Comparison of ENCODE assay signal across 8 cellular contexts in genomic region chr3:197001972-197002700, GRCh38. TPM values are rescaled to one million over a fixed set of nuclear protein-coding genes. Genes with fewer than 3 reads are reported as not detected.
A peak's percentile ranks its signal among the peaks of the same experiment; 100 is the strongest.
DNase-seq lines count a peak whose midpoint lies in the region; ATAC-seq and TF ChIP-seq lines count a peak whose summit lies in the region.

No MANE protein-coding gene starts in this region.

- H3K27me3 ChIP-seq in HUES6 (ENCODE audit: control insufficient read depth, insufficient read depth, low read length): peaks cover 18% of the 10 kb centered on the region

- H3K27me3 Mint-ChIP-seq in brain: peaks cover 2% of the 10 kb centered on the region

- H3K4me3 Mint-ChIP-seq in brain: peak overlapping the region; percentile 73 to 85 (median 76)

- H3K9me3 ChIP-seq in HUES6 (ENCODE audit: control insufficient read depth, insufficient read depth, low read depth, low read length): no peaks in the 10 kb centered on the region

- no peaks in the 10 kb centered on the region for H3K36me3 ChIP-seq in HUES6 (ENCODE audit: control insufficient read depth, insufficient read depth, low read length)

- H3K4me1 ChIP-seq in HUES6 (ENCODE audit: control insufficient read depth, insufficient read depth, low read length): peaks cover 5% of the 10 kb centered on the region; the same call in 1 of the 2 replicates

- no peak overlapping the region for H3K9ac ChIP-seq in HUES6 (ENCODE audit: low read length)

- peak overlapping the region; percentile 70 to 92 (median 82) for H3K27ac Mint-ChIP-seq in brain

- H3K4me1 Mint-ChIP-seq in brain: peaks cover 14% of the 10 kb centered on the region

- H3K9me3 Mint-ChIP-seq in brain: peaks cover 0 to 12% (median 0%) of the 10 kb centered on the region in 5 experiments

- peaks cover 13% of the 10 kb centered on the region for H3K36me3 Mint-ChIP-seq in brain

- H3K27ac ChIP-seq in HUES6 (ENCODE audit: low read depth, low read length) (no peak overlapping the region), temporal lobe (ENCODE audit: low read depth, low read length) (peak overlapping the region; percentile 50)

- TF ChIP-seq CTCF in brain (conservative IDR thresholded peaks at IDR 0.05): no peak

- no peak for ATAC-seq in left colon
- ATAC-seq in GM18870 (IDR thresholded peaks at IDR 0.05; ENCODE audit: unreplicated experiment): no peak

- peak overlapping the region; percentile 50 for H3K4me3 ChIP-seq in HUES6 (ENCODE audit: low read depth, low read length)

- intact Hi-C loops in left colon (cut with DNase I, micrococcal nuclease): loop anchor here in 1 of 2 donors (10.0 kb wide), 1 partner anchor 183 kb away; no protein-coding TSS in a partner anchor

- DNase-seq in DMS 273 (lab: John Stamatoyannopoulos, UW; ENCODE audit: unreplicated experiment) (peak; percentile 67), DMS 273 treated with DMSO at 0.1 percent for 48 hours (lab: John Stamatoyannopoulos, UW) (no peak), left colon (peak; percentile 25 to 26), SK-N-DZ (ENCODE audit: low spot score) (no peak)

RNA-seq across cellular contexts. Expression of gene MELTF, which starts 27.5 kb away (rescaled TPM):
- polyA plus RNA-seq in brain (ENCODE audit: insufficient read depth, low read depth, low replicate concordance): 9.3 TPM
- total RNA-seq in left colon (10 to 100 TPM; 14.4 to 32.1 TPM), temporal lobe (4.4 TPM)
- polyA plus RNA-seq in SK-N-DZ (2014; cell fraction: cytosol; rRNA removed): 5.7 and 8.8 TPM in 2 replicates
- polyA plus RNA-seq in SK-N-DZ (2014; cell fraction: nucleus; rRNA removed): 27.5 and 31.1 TPM in 2 replicates

RNA-seq across cellular contexts. Expression of gene PIGZ, which starts 33.5 kb away (rescaled TPM):
- polyA plus RNA-seq in brain (ENCODE audit: insufficient read depth, low read depth, low replicate concordance): 6.5 TPM
- total RNA-seq in left colon (100 to 1,000 TPM in 1 of 2 donors, 10 to 100 TPM in 1; 92.6 to 129 TPM), temporal lobe (3.4 TPM)
- 3.8 and 8.7 TPM in 2 replicates for polyA plus RNA-seq in SK-N-DZ (2014; cell fraction: cytosol; rRNA removed)
- polyA plus RNA-seq in SK-N-DZ (2014; cell fraction: nucleus; rRNA removed): 2.0 and 3.9 TPM in 2 replicates

RNA-seq across cellular contexts. Expression of gene NCBP2, which starts 59.8 kb away (rescaled TPM):
- polyA plus RNA-seq in brain (ENCODE audit: insufficient read depth, low read depth, low replicate concordance): 56.1 TPM
- total RNA-seq in left colon (10 to 100 TPM; 54.3 to 55.4 TPM), temporal lobe (65.2 TPM)
- polyA plus RNA-seq in SK-N-DZ (2014; cell fraction: cytosol; rRNA removed): 172 and 178 TPM in 2 replicates
- polyA plus RNA-seq in SK-N-DZ (2014; cell fraction: nucleus; rRNA removed): 94.3 and 109 TPM in 2 replicates

Comparison
In these comparisons a context has a peak if more than half of its experiments do, and no peak if none do; other contexts are left out.
1. DNase-seq: peak in DMS 273 (single experiment) and left colon (2 of 2); none in DMS 273 treated with DMSO at 0.1 percent for 48 hours (single experiment) and SK-N-DZ (single experiment).
2. RNA of gene PIGZ, which starts 33.5 kb away (total RNA-seq): 92.6 to 129 TPM in left colon; 3.4 TPM in temporal lobe (single experiment); every median in the first group is over 10 times any median in the second.